In genomic region chr17:68512967-68513474, GRCh38 we compare ENCODE assay signal across 8 cellular contexts. TPM values are rescaled to one million over a fixed set of nuclear protein-coding genes. Genes with fewer than 3 reads are reported as not detected.
DNase-seq lines count a peak whose midpoint lies in the region; ATAC-seq and TF ChIP-seq lines count a peak whose summit lies in the region.

No MANE protein-coding gene starts in this region.

- H3K27me3 ChIP-seq in kidney epithelial cell (ENCODE audit: control insufficient read depth, insufficient read depth, low read length): no peaks in the 10 kb centered on the region

- H3K4me1 Mint-ChIP-seq in brain: peaks cover 65% of the 10 kb centered on the region
- peaks cover 59% of the 10 kb centered on the region for H3K4me1 Mint-ChIP-seq in stimulated activated naive CD8-positive, alpha-beta T cell treated with anti-CD3 and anti-CD28 coated beads, Interleukin-15, Interleukin-2, amounts not matched to agents 100 ng/mL and 50 ng/mL, for 24 hours (ENCODE audit: low read depth)

- H3K4me3 Mint-ChIP-seq in brain: peak overlapping the region; percentile 96 to 99 (median 97)
- peak overlapping the region; percentile 97 for H3K4me3 Mint-ChIP-seq in stimulated activated naive CD8-positive, alpha-beta T cell treated with anti-CD3 and anti-CD28 coated beads, Interleukin-15, Interleukin-2, amounts not matched to agents 100 ng/mL and 50 ng/mL, for 24 hours

- H3K9me3 Mint-ChIP-seq in brain: peaks cover 0 to 4% (median 0%) of the 10 kb centered on the region in 5 experiments
- H3K9me3 Mint-ChIP-seq in stimulated activated naive CD8-positive, alpha-beta T cell treated with anti-CD3 and anti-CD28 coated beads, Interleukin-15, Interleukin-2, amounts not matched to agents 100 ng/mL and 50 ng/mL, for 24 hours: no peaks in the 10 kb centered on the region

- peaks cover 9% of the 10 kb centered on the region for H3K27me3 Mint-ChIP-seq in brain
- no peaks in the 10 kb centered on the region for H3K27me3 Mint-ChIP-seq in stimulated activated naive CD8-positive, alpha-beta T cell treated with anti-CD3 and anti-CD28 coated beads, Interleukin-15, Interleukin-2, amounts not matched to agents 100 ng/mL and 50 ng/mL, for 24 hours

- ATAC-seq in HG03432 (IDR thresholded peaks at IDR 0.05; ENCODE audit: unreplicated experiment): no peak
- no peak for ATAC-seq in GM19023 (IDR thresholded peaks at IDR 0.05; ENCODE audit: unreplicated experiment)

- peak overlapping the region; percentile 95 to 99 (median 98) for H3K27ac Mint-ChIP-seq in brain
- H3K27ac Mint-ChIP-seq in stimulated activated naive CD8-positive, alpha-beta T cell treated with anti-CD3 and anti-CD28 coated beads, Interleukin-15, Interleukin-2, amounts not matched to agents 100 ng/mL and 50 ng/mL, for 24 hours: peak overlapping the region; percentile 99

- peaks cover 30% of the 10 kb centered on the region for H3K36me3 Mint-ChIP-seq in brain
- peaks cover 50% of the 10 kb centered on the region for H3K36me3 Mint-ChIP-seq in stimulated activated naive CD8-positive, alpha-beta T cell treated with anti-CD3 and anti-CD28 coated beads, Interleukin-15, Interleukin-2, amounts not matched to agents 100 ng/mL and 50 ng/mL, for 24 hours (ENCODE audit: low read depth)

- H3K36me3 ChIP-seq in kidney epithelial cell (ENCODE audit: control insufficient read depth, insufficient read depth, low read length): no peaks in the 10 kb centered on the region

- TF ChIP-seq CTCF in brain (conservative IDR thresholded peaks at IDR 0.05) (no peak), kidney epithelial cell (IDR thresholded peaks at IDR 0.05; ENCODE audit: insufficient read depth, low read length, poor library complexity, severe bottlenecking) (no peak)

- H3K4me3 ChIP-seq in kidney epithelial cell (ENCODE audit: low read depth, low read length): peak overlapping the region; percentile 96

- DNase-seq in NK-92 treated with Interleukin-12 subunit alpha and Interleukin-12 subunit beta, amount 100 ng/mL, for 24 hours (lab: John Stamatoyannopoulos, UW): peak; percentile 27
- DNase-seq in NK-92 (lab: John Stamatoyannopoulos, UW; ENCODE audit: unreplicated experiment): no peak
- peak; percentile 44 for DNase-seq in NCI-H2227 treated with DMSO at 0.1 percent for 48 hours (lab: John Stamatoyannopoulos, UW)
- DNase-seq in kidney epithelial cell (ENCODE audit: low read depth): no peak

RNA-seq across cellular contexts. Expression of gene PRKAR1A, which starts 0.8 kb away (rescaled TPM):
- polyA plus RNA-seq in brain (ENCODE audit: insufficient read depth, low read depth, low replicate concordance): 187 TPM
- total RNA-seq in kidney epithelial cell: 232 and 233 TPM in 2 replicates

RNA-seq across cellular contexts. Expression of gene WIPI1, which starts 55.7 kb away (rescaled TPM):
- 6.4 TPM for polyA plus RNA-seq in brain (ENCODE audit: insufficient read depth, low read depth, low replicate concordance)
- 49.9 and 90.6 TPM in 2 replicates for total RNA-seq in kidney epithelial cell

Comparison
In these comparisons a context has a peak if more than half of its experiments do, and no peak if none do; other contexts are left out.
1. DNase-seq: peak in NK-92 treated with Interleukin-12 subunit alpha and Interleukin-12 subunit beta, amount 100 ng/mL, for 24 hours (single experiment) and NCI-H2227 treated with DMSO at 0.1 percent for 48 hours (single experiment); none in NK-92 (single experiment) and kidney epithelial cell (single experiment).